9 cellular contexts compared by ENCODE assay signal in the genomic region with DNA sequence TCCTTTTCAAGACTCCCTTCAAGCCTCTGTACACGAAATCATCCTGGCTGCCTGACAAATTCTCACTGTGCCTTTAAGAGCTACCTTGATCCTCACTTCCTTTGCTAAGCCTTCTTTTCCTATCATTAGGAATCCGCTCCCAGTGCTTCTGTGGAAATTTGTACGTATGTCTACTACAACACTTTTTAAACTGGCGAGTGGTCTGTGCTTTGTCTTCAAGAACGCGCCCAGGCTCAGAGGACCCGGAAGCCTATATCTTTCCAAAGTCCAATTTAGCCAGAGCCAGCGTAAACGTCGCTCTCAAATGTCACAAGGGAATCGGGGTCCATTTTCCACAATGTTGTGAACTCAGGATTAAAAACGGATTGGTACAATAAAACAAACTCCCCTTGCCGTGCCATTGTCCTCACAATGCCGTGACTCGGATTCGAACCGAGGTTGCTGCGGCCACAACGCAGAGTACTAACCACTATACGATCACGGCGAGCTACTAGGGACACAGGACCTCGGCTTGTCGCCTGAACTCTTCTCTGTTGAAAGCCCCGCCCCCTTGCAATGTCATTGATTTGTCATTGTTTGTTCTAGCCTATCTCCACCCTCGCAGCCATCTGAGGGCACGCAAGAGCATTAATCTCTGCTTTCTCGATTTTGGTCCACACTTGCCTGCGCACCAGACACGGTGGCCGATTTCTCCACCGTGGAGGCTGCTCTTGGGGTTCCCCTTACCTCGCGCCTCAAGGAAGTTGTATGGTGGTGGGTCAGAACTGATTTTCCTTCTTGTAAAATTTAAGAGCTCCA. TPM values are rescaled to one million over a fixed set of nuclear protein-coding genes. Genes with fewer than 3 reads are reported as not detected.
A peak's percentile ranks its signal among the peaks of the same experiment; 100 is the strongest.
DNase-seq lines count a peak whose midpoint lies in the region; ATAC-seq and TF ChIP-seq lines count a peak whose summit lies in the region.
"Had no signal": no experiment of that assay in that cellular context is flagged by ENCODE, and none has a peak within 500 bp of the region (broad histone marks: within the 10 kb centered on the region; RNA-seq: fewer than 3 reads in every experiment).

No MANE protein-coding gene starts in this region.

- CTCF ChIA-PET in activated CD4-positive, alpha-beta T cell treated with anti-CD3 and anti-CD28 coated beads for 36 hours (lab: Charles Lee): interaction anchor here (0.6 to 7.5 kb wide), 19 partner anchors 9 to 231 kb away, joined by 3 to 48 read pairs (median 4); a partner anchor contains a TSS

- H3K36me3 Mint-ChIP-seq in activated CD4-positive, alpha-beta T cell treated with anti-CD3 and anti-CD28 coated beads for 36 hours (ENCODE audit: low read depth): no peaks in the 10 kb centered on the region

- H3K4me1 Mint-ChIP-seq in activated CD4-positive, alpha-beta T cell treated with anti-CD3 and anti-CD28 coated beads for 36 hours: peaks cover 18% of the 10 kb centered on the region

- ATAC-seq in GM19043 (IDR thresholded peaks at IDR 0.05; ENCODE audit: low read depth, unreplicated experiment): peak; percentile 35
- ATAC-seq in HG03354 (IDR thresholded peaks at IDR 0.05; ENCODE audit: poor library complexity, severe bottlenecking, unreplicated experiment): peak; percentile 47
- peak; percentile 59 for ATAC-seq in activated CD4-positive, alpha-beta T cell treated with anti-CD3 and anti-CD28 coated beads for 36 hours

- H3K27ac ChIP-seq in liver (ENCODE audit: low read depth in 1 of 2, low read length in 2 of 2): peak overlapping the region; percentile 97 to 98

- TF ChIP-seq RAD21 in liver (IDR thresholded peaks at IDR 0.05): no peak

- H3K36me3 ChIP-seq in liver (ENCODE audit: control insufficient read depth in 4 of 4, insufficient read depth in 3 of 4, low read depth in 1 of 4, low read length in 3 of 4): no peaks in the 10 kb centered on the region

- no peak overlapping the region for H3K27ac Mint-ChIP-seq in activated CD4-positive, alpha-beta T cell treated with anti-CD3 and anti-CD28 coated beads for 36 hours
- H3K27ac Mint-ChIP-seq: T-helper 1 cell treated with Interleukin-12 subunit alpha and Interleukin-12 subunit beta and Interleukin-4 antibody, amounts not matched to agents 30 μg/mL and 1 μg/mL, for 36 hours had no signal

- WGBS in liver: under 1% methylated on average over 34 of the region's 34 CpGs

- intact Hi-C loops in activated CD4-positive, alpha-beta T cell treated with anti-CD3 and anti-CD28 coated beads for 36 hours (cut with DNase I, micrococcal nuclease): loop anchor here (1.0 to 5.0 kb wide), 7 partner anchors 34 to 773 kb away; a partner anchor contains a TSS

- TF ChIP-seq CTCF in liver (IDR thresholded peaks at IDR 0.05; ENCODE audit: low read depth, low read length, missing input control): no peak

- H3K27me3 ChIP-seq in liver (ENCODE audit: control insufficient read depth in 4 of 4, insufficient read depth in 4 of 4, low read length in 3 of 4): no peaks in the 10 kb centered on the region

- H3K9me3 ChIP-seq in liver (ENCODE audit: control insufficient read depth in 4 of 4, low read length in 3 of 4): no peaks in the 10 kb centered on the region

- H3K4me3 Mint-ChIP-seq in activated CD4-positive, alpha-beta T cell treated with anti-CD3 and anti-CD28 coated beads for 36 hours: no peak overlapping the region
- H3K4me3 Mint-ChIP-seq: T-helper 1 cell treated with Interleukin-12 subunit alpha and Interleukin-12 subunit beta and Interleukin-4 antibody, amounts not matched to agents 30 μg/mL and 1 μg/mL, for 36 hours had no signal

- no peaks in the 10 kb centered on the region for H3K9me3 Mint-ChIP-seq in activated CD4-positive, alpha-beta T cell treated with anti-CD3 and anti-CD28 coated beads for 36 hours (ENCODE audit: low read depth)
- H3K9me3 Mint-ChIP-seq: T-helper 1 cell treated with Interleukin-12 subunit alpha and Interleukin-12 subunit beta and Interleukin-4 antibody, amounts not matched to agents 30 μg/mL and 1 μg/mL, for 36 hours had no signal

- H3K27me3 Mint-ChIP-seq in activated CD4-positive, alpha-beta T cell treated with anti-CD3 and anti-CD28 coated beads for 36 hours: no peaks in the 10 kb centered on the region

- peak overlapping the region; percentile 55 to 90 for H3K9ac ChIP-seq in liver (ENCODE audit: low read depth in 1 of 2, low read length in 2 of 2)

- POLR2A ChIA-PET in activated CD4-positive, alpha-beta T cell treated with anti-CD3 and anti-CD28 coated beads for 36 hours (lab: Charles Lee): interaction anchor here (0.6 to 1.5 kb wide), 7 partner anchors 12 to 531 kb away, joined by 3 to 11 read pairs (median 6); a partner anchor contains a TSS

- H3K4me1 ChIP-seq in liver (ENCODE audit: control insufficient read depth in 4 of 4, insufficient read depth in 4 of 4, low read length in 3 of 4): peaks cover 3 to 27% (median 16%) of the 10 kb centered on the region in 4 donors

- H3K4me3 ChIP-seq in liver (ENCODE audit: low read depth in 1 of 3, low read length in 3 of 3): peak overlapping the region; percentile 41 to 72 (median 53)

- DNase-seq in AG20443 (ENCODE audit: low spot score) (peak; percentile 82), NCI-H510A treated with DMSO at 0.1 percent for 48 hours (lab: John Stamatoyannopoulos, UW) (peak; percentile 86), dedifferentiated amniotic fluid mesenchymal stem cell (ENCODE audit: extremely low spot score) (peak; percentile 97)
- peak; percentile 97 for DNase-seq in activated CD4-positive, alpha-beta T cell treated with anti-CD3 and anti-CD28 coated beads for 36 hours
- peak; percentile 96 for DNase-seq in stimulated activated CD4-positive, alpha-beta T cell treated with anti-CD3 and anti-CD28 coated beads, Interleukin-4, amount 100 ng/mL, for 1 hour

TF ChIP-seq in liver, 16 proteins besides CTCF, POLR2A, EP300 and RAD21 (continues in another document):
- TF ChIP-seq NR2F2 (IDR thresholded peaks at IDR 0.05) (peak; percentile 28), TAF1 (conservative IDR thresholded peaks at IDR 0.05) (peak; percentile 93), JUND (IDR thresholded peaks at IDR 0.05) (peak; percentile 39 to 44), RXRA (IDR thresholded peaks at IDR 0.05) (peak; percentile 72 to 85), HNF4A (conservative IDR thresholded peaks at IDR 0.05) (peak; percentile 81 to 88), HNF4G (IDR thresholded peaks at IDR 0.05) (peak; percentile 46), GABPA (IDR thresholded peaks at IDR 0.05 in 1 of 2, conservative IDR thresholded peaks at IDR 0.05 in 1 of 2) (peak in 1 of 2 donors; percentile 44), FOXA2 (IDR thresholded peaks at IDR 0.05) (no peak), FOXA1 (IDR thresholded peaks at IDR 0.05) (no peak), YY1 (IDR thresholded peaks at IDR 0.05) (peak; percentile 40), EGR1 (IDR thresholded peaks at IDR 0.05; ENCODE audit: low read depth in 2 of 2) (peak; percentile 31 to 45), SP1 (IDR thresholded peaks at IDR 0.05) (peak; percentile 83)
- TF ChIP-seq, protein P1, sequence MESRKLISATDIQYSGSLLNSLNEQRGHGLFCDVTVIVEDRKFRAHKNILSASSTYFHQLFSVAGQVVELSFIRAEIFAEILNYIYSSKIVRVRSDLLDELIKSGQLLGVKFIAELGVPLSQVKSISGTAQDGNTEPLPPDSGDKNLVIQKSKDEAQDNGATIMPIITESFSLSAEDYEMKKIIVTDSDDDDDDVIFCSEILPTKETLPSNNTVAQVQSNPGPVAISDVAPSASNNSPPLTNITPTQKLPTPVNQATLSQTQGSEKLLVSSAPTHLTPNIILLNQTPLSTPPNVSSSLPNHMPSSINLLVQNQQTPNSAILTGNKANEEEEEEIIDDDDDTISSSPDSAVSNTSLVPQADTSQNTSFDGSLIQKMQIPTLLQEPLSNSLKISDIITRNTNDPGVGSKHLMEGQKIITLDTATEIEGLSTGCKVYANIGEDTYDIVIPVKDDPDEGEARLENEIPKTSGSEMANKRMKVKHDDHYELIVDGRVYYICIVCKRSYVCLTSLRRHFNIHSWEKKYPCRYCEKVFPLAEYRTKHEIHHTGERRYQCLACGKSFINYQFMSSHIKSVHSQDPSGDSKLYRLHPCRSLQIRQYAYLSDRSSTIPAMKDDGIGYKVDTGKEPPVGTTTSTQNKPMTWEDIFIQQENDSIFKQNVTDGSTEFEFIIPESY (IDR thresholded peaks at IDR 0.05): peak; percentile 42
- TF ChIP-seq, protein P2, sequence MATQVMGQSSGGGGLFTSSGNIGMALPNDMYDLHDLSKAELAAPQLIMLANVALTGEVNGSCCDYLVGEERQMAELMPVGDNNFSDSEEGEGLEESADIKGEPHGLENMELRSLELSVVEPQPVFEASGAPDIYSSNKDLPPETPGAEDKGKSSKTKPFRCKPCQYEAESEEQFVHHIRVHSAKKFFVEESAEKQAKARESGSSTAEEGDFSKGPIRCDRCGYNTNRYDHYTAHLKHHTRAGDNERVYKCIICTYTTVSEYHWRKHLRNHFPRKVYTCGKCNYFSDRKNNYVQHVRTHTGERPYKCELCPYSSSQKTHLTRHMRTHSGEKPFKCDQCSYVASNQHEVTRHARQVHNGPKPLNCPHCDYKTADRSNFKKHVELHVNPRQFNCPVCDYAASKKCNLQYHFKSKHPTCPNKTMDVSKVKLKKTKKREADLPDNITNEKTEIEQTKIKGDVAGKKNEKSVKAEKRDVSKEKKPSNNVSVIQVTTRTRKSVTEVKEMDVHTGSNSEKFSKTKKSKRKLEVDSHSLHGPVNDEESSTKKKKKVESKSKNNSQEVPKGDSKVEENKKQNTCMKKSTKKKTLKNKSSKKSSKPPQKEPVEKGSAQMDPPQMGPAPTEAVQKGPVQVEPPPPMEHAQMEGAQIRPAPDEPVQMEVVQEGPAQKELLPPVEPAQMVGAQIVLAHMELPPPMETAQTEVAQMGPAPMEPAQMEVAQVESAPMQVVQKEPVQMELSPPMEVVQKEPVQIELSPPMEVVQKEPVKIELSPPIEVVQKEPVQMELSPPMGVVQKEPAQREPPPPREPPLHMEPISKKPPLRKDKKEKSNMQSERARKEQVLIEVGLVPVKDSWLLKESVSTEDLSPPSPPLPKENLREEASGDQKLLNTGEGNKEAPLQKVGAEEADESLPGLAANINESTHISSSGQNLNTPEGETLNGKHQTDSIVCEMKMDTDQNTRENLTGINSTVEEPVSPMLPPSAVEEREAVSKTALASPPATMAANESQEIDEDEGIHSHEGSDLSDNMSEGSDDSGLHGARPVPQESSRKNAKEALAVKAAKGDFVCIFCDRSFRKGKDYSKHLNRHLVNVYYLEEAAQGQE (IDR thresholded peaks at IDR 0.05): peak; percentile 86
- TF ChIP-seq, protein P3, sequence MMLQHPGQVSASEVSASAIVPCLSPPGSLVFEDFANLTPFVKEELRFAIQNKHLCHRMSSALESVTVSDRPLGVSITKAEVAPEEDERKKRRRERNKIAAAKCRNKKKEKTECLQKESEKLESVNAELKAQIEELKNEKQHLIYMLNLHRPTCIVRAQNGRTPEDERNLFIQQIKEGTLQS (IDR thresholded peaks at IDR 0.05): peak; percentile 100

RNA-seq across cellular contexts. Expression of a gene that starts 12.4 kb away (rescaled TPM):
- total RNA-seq in activated CD4-positive, alpha-beta T cell treated with anti-CD3 and anti-CD28 coated beads for 36 hours: 10 to 100 TPM; 17.9 to 18.7 TPM
- 10 to 100 TPM in 1 of 2 donors, 1 to 10 TPM in 1; 5.0 to 15.2 TPM for total RNA-seq in liver
- 10 to 100 TPM in 1 of 2 donors, 1 to 10 TPM in 1; 4.7 to 15.7 TPM for polyA plus RNA-seq in liver

RNA-seq across cellular contexts. Expression of a gene that starts 51.8 kb away (rescaled TPM):
- total RNA-seq in activated CD4-positive, alpha-beta T cell treated with anti-CD3 and anti-CD28 coated beads for 36 hours: not detected
- under 1 TPM; under 0.01 to 0.19 TPM for total RNA-seq in liver
- under 1 TPM in 1 of 2 donors, not detected in 1; 0.02 TPM for polyA plus RNA-seq in liver

Comparison
In these comparisons a context has a peak if more than half of its experiments do, and no peak if none do; other contexts are left out.
1. Peak in every context shown above with its lines: DNase-seq, ATAC-seq, H3K4me3 ChIP-seq and H3K27ac ChIP-seq.